In the genomic region with DNA sequence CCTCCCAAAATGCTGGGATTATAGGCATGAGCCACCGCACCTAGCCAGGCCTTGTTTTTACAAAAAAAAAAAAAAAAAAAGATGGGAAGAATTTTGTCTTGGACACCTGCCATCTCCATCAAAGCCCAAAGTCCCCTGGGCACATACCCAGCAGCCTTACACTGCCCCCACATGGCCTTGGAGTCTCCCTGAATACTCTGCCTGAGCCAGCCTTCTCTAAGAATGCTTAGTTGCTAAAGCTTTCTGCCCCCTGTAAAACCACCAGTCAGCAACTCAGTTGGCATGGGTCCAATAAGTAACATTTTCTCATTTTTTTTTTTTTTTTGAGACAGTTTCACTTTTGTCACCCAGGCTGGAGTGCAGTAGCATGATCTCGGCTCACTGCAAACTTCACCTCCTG, we compare ENCODE assay signal across 1 cellular context.
A peak's percentile ranks its signal among the peaks of the same experiment; 100 is the strongest.
TF ChIP-seq lines count a peak whose summit lies in the region.

No MANE protein-coding gene starts in this region.

TF ChIP-seq in K562, 482 proteins besides CTCF, POLR2A, EP300 and RAD21 (continued from another document):
- TF ChIP-seq, protein P1, sequence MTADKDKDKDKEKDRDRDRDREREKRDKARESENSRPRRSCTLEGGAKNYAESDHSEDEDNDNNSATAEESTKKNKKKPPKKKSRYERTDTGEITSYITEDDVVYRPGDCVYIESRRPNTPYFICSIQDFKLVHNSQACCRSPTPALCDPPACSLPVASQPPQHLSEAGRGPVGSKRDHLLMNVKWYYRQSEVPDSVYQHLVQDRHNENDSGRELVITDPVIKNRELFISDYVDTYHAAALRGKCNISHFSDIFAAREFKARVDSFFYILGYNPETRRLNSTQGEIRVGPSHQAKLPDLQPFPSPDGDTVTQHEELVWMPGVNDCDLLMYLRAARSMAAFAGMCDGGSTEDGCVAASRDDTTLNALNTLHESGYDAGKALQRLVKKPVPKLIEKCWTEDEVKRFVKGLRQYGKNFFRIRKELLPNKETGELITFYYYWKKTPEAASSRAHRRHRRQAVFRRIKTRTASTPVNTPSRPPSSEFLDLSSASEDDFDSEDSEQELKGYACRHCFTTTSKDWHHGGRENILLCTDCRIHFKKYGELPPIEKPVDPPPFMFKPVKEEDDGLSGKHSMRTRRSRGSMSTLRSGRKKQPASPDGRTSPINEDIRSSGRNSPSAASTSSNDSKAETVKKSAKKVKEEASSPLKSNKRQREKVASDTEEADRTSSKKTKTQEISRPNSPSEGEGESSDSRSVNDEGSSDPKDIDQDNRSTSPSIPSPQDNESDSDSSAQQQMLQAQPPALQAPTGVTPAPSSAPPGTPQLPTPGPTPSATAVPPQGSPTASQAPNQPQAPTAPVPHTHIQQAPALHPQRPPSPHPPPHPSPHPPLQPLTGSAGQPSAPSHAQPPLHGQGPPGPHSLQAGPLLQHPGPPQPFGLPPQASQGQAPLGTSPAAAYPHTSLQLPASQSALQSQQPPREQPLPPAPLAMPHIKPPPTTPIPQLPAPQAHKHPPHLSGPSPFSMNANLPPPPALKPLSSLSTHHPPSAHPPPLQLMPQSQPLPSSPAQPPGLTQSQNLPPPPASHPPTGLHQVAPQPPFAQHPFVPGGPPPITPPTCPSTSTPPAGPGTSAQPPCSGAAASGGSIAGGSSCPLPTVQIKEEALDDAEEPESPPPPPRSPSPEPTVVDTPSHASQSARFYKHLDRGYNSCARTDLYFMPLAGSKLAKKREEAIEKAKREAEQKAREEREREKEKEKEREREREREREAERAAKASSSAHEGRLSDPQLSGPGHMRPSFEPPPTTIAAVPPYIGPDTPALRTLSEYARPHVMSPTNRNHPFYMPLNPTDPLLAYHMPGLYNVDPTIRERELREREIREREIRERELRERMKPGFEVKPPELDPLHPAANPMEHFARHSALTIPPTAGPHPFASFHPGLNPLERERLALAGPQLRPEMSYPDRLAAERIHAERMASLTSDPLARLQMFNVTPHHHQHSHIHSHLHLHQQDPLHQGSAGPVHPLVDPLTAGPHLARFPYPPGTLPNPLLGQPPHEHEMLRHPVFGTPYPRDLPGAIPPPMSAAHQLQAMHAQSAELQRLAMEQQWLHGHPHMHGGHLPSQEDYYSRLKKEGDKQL (CRISPR knock-in tag; IDR thresholded peaks at IDR 0.05; ENCODE audit: borderline replicate concordance), result no peak
- TF ChIP-seq MTA2 (IDR thresholded peaks at IDR 0.05; ENCODE audit: low read depth), result no peak
- 0 out of 2 replicates have a peak, but pooled peaks have one; percentile 39 for TF ChIP-seq MTA3 (IDR thresholded peaks at IDR 0.05; ENCODE audit: borderline replicate concordance)
- 0 out of 2 replicates have a peak, but pooled peaks have one; percentile 29 for TF ChIP-seq MYC (IDR thresholded peaks at IDR 0.05; ENCODE audit: low read depth, low read length)
- no peak for TF ChIP-seq MYC (CRISPR knock-in tag; IDR thresholded peaks at IDR 0.05; ENCODE audit: borderline replicate concordance, low read depth)
- TF ChIP-seq MAFF (IDR thresholded peaks at IDR 0.05; ENCODE audit: low read length), result peak; percentile 31; the same call in 1 of the 2 replicates
- no peak for TF ChIP-seq ZNF696 (CRISPR knock-in tag; conservative IDR thresholded peaks at IDR 0.05)
- TF ChIP-seq PML (IDR thresholded peaks at IDR 0.05; ENCODE audit: low read length), result no peak
- 0 out of 2 replicates have a peak, but pooled peaks have one; percentile 32 for TF ChIP-seq DPF2 (IDR thresholded peaks at IDR 0.05)
- TF ChIP-seq SMC3 (conservative IDR thresholded peaks at IDR 0.05; ENCODE audit: insufficient read depth, low read depth, low read length), result peak; percentile 38
- 0 out of 2 replicates have a peak, but pooled peaks have one; percentile 15 for TF ChIP-seq SMAD4 (CRISPR knock-in tag; conservative IDR thresholded peaks at IDR 0.05)
- 0 out of 2 replicates have a peak, but pooled peaks have one; percentile 15 for TF ChIP-seq POLR2AphosphoS5 (IDR thresholded peaks at IDR 0.05; ENCODE audit: control insufficient read depth, insufficient read depth, low read depth, low read length)
- 0 out of 2 replicates have a peak, but pooled peaks have one; percentile 30 for TF ChIP-seq NBN (IDR thresholded peaks at IDR 0.05; ENCODE audit: low read depth)
- peak; percentile 30; the same call in 1 of the 2 replicates for TF ChIP-seq GABPB1 (CRISPR knock-in tag; IDR thresholded peaks at IDR 0.05)
- no peak for TF ChIP-seq BCL6 (CRISPR knock-in tag; IDR thresholded peaks at IDR 0.05)
- no peak for TF ChIP-seq POLR3A (IDR thresholded peaks at IDR 0.05; ENCODE audit: borderline replicate concordance, extremely low read depth, insufficient read depth, insufficient read length)
- TF ChIP-seq, protein P2, sequence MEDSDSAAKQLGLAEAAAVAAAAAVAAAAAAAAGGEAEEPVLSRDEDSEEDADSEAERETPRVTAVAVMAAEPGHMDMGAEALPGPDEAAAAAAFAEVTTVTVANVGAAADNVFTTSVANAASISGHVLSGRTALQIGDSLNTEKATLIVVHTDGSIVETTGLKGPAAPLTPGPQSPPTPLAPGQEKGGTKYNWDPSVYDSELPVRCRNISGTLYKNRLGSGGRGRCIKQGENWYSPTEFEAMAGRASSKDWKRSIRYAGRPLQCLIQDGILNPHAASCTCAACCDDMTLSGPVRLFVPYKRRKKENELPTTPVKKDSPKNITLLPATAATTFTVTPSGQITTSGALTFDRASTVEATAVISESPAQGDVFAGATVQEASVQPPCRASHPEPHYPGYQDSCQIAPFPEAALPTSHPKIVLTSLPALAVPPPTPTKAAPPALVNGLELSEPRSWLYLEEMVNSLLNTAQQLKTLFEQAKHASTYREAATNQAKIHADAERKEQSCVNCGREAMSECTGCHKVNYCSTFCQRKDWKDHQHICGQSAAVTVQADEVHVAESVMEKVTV (CRISPR knock-in tag; IDR thresholded peaks at IDR 0.05), result 0 out of 2 replicates have a peak, but pooled peaks have one; percentile 28
- 0 out of 4 replicates have a peak, but pooled peaks of 1 of the 2 experiments have one; percentile 11 for TF ChIP-seq TRIM24 (IDR thresholded peaks at IDR 0.05)
- no peak for TF ChIP-seq TBL1XR1 (IDR thresholded peaks at IDR 0.05; ENCODE audit: low read length in 2 of 2)
- TF ChIP-seq ZNF263 (CRISPR knock-in tag; IDR thresholded peaks at IDR 0.05; ENCODE audit: borderline replicate concordance), result 0 out of 2 replicates have a peak, but pooled peaks have one; percentile 20
- TF ChIP-seq RBM25 (IDR thresholded peaks at IDR 0.05; ENCODE audit: low read depth, low read length, severe bottlenecking), result no peak
- peak; percentile 61; the same call in 1 of the 2 replicates for TF ChIP-seq C11orf30 (IDR thresholded peaks at IDR 0.05; ENCODE audit: low read depth)
- TF ChIP-seq KLF10 (CRISPR knock-in tag; IDR thresholded peaks at IDR 0.05), result no peak
- 0 out of 2 replicates have a peak, but pooled peaks have one; percentile 16 for TF ChIP-seq TEAD4 (IDR thresholded peaks at IDR 0.05; ENCODE audit: low read length)
- TF ChIP-seq TEAD4 (CRISPR knock-in tag; IDR thresholded peaks at IDR 0.05; ENCODE audit: borderline replicate concordance), result no peak
- 0 out of 4 replicates have a peak, but pooled peaks of 1 of the 2 experiments have one; percentile 12 for TF ChIP-seq RCOR1 (IDR thresholded peaks at IDR 0.05; ENCODE audit: borderline replicate concordance in 1 of 2, low read depth in 2 of 2, low read length in 2 of 2)
- TF ChIP-seq CC2D1A (IDR thresholded peaks at IDR 0.05), result no peak
- 0 out of 2 replicates have a peak, but pooled peaks have one; percentile 27 for TF ChIP-seq ZNF436 (CRISPR knock-in tag; IDR thresholded peaks at IDR 0.05)
- TF ChIP-seq RBM17 (IDR thresholded peaks at IDR 0.05; ENCODE audit: borderline replicate concordance, low read depth, low read length), result no peak
- peak; percentile 62 for TF ChIP-seq NFIX (CRISPR knock-in tag; IDR thresholded peaks at IDR 0.05; ENCODE audit: low read depth)
- no peak for TF ChIP-seq FOXP1 (CRISPR knock-in tag; IDR thresholded peaks at IDR 0.05)
- peak; percentile 72 for TF ChIP-seq MAFG (tag; conservative IDR thresholded peaks at IDR 0.05)
- TF ChIP-seq SMARCA4 (IDR thresholded peaks at IDR 0.05), result 0 out of 2 replicates have a peak, but pooled peaks have one; percentile 18
- TF ChIP-seq, protein P3, sequence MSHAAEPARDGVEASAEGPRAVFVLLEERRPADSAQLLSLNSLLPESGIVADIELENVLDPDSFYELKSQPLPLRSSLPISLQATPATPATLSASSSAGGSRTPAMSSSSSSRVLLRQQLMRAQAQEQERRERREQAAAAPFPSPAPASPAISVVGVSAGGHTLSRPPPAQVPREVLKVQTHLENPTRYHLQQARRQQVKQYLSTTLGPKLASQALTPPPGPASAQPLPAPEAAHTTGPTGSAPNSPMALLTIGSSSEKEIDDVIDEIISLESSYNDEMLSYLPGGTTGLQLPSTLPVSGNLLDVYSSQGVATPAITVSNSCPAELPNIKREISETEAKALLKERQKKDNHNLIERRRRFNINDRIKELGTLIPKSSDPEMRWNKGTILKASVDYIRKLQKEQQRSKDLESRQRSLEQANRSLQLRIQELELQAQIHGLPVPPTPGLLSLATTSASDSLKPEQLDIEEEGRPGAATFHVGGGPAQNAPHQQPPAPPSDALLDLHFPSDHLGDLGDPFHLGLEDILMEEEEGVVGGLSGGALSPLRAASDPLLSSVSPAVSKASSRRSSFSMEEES (CRISPR knock-in tag; IDR thresholded peaks at IDR 0.05), result no peak
- peak; percentile 86 for TF ChIP-seq ZNF316 (IDR thresholded peaks at IDR 0.05)
